Comparison of ENCODE assay signal across 1 cellular context in genomic region chr4:74659576-74660411, GRCh38.
A peak's percentile ranks its signal among the peaks of the same experiment; 100 is the strongest.
TF ChIP-seq lines count a peak whose summit lies in the region.

No MANE protein-coding gene starts in this region.

TF ChIP-seq in K562, 482 proteins besides CTCF, POLR2A, EP300 and RAD21 (continued from another document and continues in another):
- TF ChIP-seq IFI16 (CRISPR knock-in tag; IDR thresholded peaks at IDR 0.05) = no peak
- TF ChIP-seq, protein P1, sequence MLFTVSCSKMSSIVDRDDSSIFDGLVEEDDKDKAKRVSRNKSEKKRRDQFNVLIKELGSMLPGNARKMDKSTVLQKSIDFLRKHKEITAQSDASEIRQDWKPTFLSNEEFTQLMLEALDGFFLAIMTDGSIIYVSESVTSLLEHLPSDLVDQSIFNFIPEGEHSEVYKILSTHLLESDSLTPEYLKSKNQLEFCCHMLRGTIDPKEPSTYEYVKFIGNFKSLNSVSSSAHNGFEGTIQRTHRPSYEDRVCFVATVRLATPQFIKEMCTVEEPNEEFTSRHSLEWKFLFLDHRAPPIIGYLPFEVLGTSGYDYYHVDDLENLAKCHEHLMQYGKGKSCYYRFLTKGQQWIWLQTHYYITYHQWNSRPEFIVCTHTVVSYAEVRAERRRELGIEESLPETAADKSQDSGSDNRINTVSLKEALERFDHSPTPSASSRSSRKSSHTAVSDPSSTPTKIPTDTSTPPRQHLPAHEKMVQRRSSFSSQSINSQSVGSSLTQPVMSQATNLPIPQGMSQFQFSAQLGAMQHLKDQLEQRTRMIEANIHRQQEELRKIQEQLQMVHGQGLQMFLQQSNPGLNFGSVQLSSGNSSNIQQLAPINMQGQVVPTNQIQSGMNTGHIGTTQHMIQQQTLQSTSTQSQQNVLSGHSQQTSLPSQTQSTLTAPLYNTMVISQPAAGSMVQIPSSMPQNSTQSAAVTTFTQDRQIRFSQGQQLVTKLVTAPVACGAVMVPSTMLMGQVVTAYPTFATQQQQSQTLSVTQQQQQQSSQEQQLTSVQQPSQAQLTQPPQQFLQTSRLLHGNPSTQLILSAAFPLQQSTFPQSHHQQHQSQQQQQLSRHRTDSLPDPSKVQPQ (CRISPR knock-in tag; IDR thresholded peaks at IDR 0.05; ENCODE audit: borderline replicate concordance) = no peak
- TF ChIP-seq CUX1 (CRISPR knock-in tag; IDR thresholded peaks at IDR 0.05) = no peak
- TF ChIP-seq VEZF1 (CRISPR knock-in tag; IDR thresholded peaks at IDR 0.05) = no peak
- no peak for TF ChIP-seq NONO (IDR thresholded peaks at IDR 0.05; ENCODE audit: low read depth in 2 of 2, low read length in 1 of 2)
- no peak for TF ChIP-seq FOXJ3 (CRISPR knock-in tag; IDR thresholded peaks at IDR 0.05)
- TF ChIP-seq PKNOX1 (IDR thresholded peaks at IDR 0.05) = peak; percentile 70
- TF ChIP-seq MTA3 (IDR thresholded peaks at IDR 0.05; ENCODE audit: borderline replicate concordance) = no peak
- TF ChIP-seq KDM2B (CRISPR knock-in tag; IDR thresholded peaks at IDR 0.05) = no peak
- TF ChIP-seq RBM15 (IDR thresholded peaks at IDR 0.05; ENCODE audit: insufficient read depth, low read length) = no peak
- no peak for TF ChIP-seq PCBP1 (IDR thresholded peaks at IDR 0.05; ENCODE audit: low read depth, low read length, poor library complexity, severe bottlenecking)
- TF ChIP-seq RFX1 (IDR thresholded peaks at IDR 0.05) = no peak
- TF ChIP-seq PHF8 (IDR thresholded peaks at IDR 0.05; ENCODE audit: borderline replicate concordance, low read length) = no peak
- TF ChIP-seq THAP7 (CRISPR knock-in tag; IDR thresholded peaks at IDR 0.05) = no peak
- TF ChIP-seq GATAD2A (IDR thresholded peaks at IDR 0.05) = no peak
- peak; percentile 66 for TF ChIP-seq ETV1 (tag; conservative IDR thresholded peaks at IDR 0.05; ENCODE audit: low read depth)
- no peak for TF ChIP-seq PHF20 (IDR thresholded peaks at IDR 0.05; ENCODE audit: partially characterized antibody)
- TF ChIP-seq PHTF2 (CRISPR knock-in tag; IDR thresholded peaks at IDR 0.05) = no peak
- TF ChIP-seq, protein P2, sequence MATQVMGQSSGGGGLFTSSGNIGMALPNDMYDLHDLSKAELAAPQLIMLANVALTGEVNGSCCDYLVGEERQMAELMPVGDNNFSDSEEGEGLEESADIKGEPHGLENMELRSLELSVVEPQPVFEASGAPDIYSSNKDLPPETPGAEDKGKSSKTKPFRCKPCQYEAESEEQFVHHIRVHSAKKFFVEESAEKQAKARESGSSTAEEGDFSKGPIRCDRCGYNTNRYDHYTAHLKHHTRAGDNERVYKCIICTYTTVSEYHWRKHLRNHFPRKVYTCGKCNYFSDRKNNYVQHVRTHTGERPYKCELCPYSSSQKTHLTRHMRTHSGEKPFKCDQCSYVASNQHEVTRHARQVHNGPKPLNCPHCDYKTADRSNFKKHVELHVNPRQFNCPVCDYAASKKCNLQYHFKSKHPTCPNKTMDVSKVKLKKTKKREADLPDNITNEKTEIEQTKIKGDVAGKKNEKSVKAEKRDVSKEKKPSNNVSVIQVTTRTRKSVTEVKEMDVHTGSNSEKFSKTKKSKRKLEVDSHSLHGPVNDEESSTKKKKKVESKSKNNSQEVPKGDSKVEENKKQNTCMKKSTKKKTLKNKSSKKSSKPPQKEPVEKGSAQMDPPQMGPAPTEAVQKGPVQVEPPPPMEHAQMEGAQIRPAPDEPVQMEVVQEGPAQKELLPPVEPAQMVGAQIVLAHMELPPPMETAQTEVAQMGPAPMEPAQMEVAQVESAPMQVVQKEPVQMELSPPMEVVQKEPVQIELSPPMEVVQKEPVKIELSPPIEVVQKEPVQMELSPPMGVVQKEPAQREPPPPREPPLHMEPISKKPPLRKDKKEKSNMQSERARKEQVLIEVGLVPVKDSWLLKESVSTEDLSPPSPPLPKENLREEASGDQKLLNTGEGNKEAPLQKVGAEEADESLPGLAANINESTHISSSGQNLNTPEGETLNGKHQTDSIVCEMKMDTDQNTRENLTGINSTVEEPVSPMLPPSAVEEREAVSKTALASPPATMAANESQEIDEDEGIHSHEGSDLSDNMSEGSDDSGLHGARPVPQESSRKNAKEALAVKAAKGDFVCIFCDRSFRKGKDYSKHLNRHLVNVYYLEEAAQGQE (CRISPR knock-in tag; IDR thresholded peaks at IDR 0.05; ENCODE audit: low read depth) = no peak
- TF ChIP-seq ESRRA (IDR thresholded peaks at IDR 0.05; ENCODE audit: borderline replicate concordance, low read depth) = no peak
- TF ChIP-seq, protein P3, sequence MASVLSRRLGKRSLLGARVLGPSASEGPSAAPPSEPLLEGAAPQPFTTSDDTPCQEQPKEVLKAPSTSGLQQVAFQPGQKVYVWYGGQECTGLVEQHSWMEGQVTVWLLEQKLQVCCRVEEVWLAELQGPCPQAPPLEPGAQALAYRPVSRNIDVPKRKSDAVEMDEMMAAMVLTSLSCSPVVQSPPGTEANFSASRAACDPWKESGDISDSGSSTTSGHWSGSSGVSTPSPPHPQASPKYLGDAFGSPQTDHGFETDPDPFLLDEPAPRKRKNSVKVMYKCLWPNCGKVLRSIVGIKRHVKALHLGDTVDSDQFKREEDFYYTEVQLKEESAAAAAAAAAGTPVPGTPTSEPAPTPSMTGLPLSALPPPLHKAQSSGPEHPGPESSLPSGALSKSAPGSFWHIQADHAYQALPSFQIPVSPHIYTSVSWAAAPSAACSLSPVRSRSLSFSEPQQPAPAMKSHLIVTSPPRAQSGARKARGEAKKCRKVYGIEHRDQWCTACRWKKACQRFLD (CRISPR knock-in tag; IDR thresholded peaks at IDR 0.05) = no peak
- TF ChIP-seq ZNF354B (CRISPR knock-in tag; IDR thresholded peaks at IDR 0.05) = no peak
- TF ChIP-seq JUND (IDR thresholded peaks at IDR 0.05; ENCODE audit: borderline replicate concordance, low read depth, low read length) = peak; percentile 93
- peak; percentile 93 for TF ChIP-seq JUND (tag; IDR thresholded peaks at IDR 0.05; ENCODE audit: borderline replicate concordance, low read depth, low read length)
- TF ChIP-seq TAF7 (tag; IDR thresholded peaks at IDR 0.05) = no peak
- TF ChIP-seq ZNF175 (CRISPR knock-in tag; IDR thresholded peaks at IDR 0.05; ENCODE audit: low read depth) = 0 out of 2 replicates have a peak, but pooled peaks have one; percentile 36
- TF ChIP-seq XRCC4 (IDR thresholded peaks at IDR 0.05; ENCODE audit: extremely low read depth, insufficient read depth, insufficient read length) = no peak
- no peak for TF ChIP-seq KLF16 (IDR thresholded peaks at IDR 0.05)
- TF ChIP-seq, protein P4, sequence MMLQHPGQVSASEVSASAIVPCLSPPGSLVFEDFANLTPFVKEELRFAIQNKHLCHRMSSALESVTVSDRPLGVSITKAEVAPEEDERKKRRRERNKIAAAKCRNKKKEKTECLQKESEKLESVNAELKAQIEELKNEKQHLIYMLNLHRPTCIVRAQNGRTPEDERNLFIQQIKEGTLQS (IDR thresholded peaks at IDR 0.05) = peak; percentile 93
- TF ChIP-seq, protein P4 (CRISPR knock-in tag; conservative IDR thresholded peaks at IDR 0.05) = no peak
- no peak for TF ChIP-seq CREB5 (CRISPR knock-in tag; IDR thresholded peaks at IDR 0.05)
- no peak for TF ChIP-seq XRCC5 (IDR thresholded peaks at IDR 0.05; ENCODE audit: low read depth, low read length)
- TF ChIP-seq SIN3B (IDR thresholded peaks at IDR 0.05; ENCODE audit: low read depth) = no peak
- no peak for TF ChIP-seq ZNF347 (CRISPR knock-in tag; IDR thresholded peaks at IDR 0.05; ENCODE audit: low read depth)
- TF ChIP-seq, protein P5, sequence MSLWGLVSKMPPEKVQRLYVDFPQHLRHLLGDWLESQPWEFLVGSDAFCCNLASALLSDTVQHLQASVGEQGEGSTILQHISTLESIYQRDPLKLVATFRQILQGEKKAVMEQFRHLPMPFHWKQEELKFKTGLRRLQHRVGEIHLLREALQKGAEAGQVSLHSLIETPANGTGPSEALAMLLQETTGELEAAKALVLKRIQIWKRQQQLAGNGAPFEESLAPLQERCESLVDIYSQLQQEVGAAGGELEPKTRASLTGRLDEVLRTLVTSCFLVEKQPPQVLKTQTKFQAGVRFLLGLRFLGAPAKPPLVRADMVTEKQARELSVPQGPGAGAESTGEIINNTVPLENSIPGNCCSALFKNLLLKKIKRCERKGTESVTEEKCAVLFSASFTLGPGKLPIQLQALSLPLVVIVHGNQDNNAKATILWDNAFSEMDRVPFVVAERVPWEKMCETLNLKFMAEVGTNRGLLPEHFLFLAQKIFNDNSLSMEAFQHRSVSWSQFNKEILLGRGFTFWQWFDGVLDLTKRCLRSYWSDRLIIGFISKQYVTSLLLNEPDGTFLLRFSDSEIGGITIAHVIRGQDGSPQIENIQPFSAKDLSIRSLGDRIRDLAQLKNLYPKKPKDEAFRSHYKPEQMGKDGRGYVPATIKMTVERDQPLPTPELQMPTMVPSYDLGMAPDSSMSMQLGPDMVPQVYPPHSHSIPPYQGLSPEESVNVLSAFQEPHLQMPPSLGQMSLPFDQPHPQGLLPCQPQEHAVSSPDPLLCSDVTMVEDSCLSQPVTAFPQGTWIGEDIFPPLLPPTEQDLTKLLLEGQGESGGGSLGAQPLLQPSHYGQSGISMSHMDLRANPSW (CRISPR knock-in tag; IDR thresholded peaks at IDR 0.05) = no peak
